Comparison of ENCODE assay signal across 1 cellular context in genomic region chr1:110107867-110108469, GRCh38.
TF ChIP-seq lines count a peak whose summit lies in the region.

No MANE protein-coding gene starts in this region.

TF ChIP-seq in SK-N-SH treated with all-trans-retinoic acid at 6 μM for 48 hours, 23 proteins besides CTCF, POLR2A, EP300 and RAD21 (continued from another document):
- 0 out of 2 replicates have a peak, but pooled peaks have one; percentile 28 for TF ChIP-seq TCF4 (CRISPR knock-in tag; IDR thresholded peaks at IDR 0.05; ENCODE audit: borderline replicate concordance)
